2 cellular contexts compared by ENCODE assay signal in genomic region chr11:132115454-132115853, GRCh38.
TF ChIP-seq lines count a peak whose summit lies in the region.

No MANE protein-coding gene starts in this region.

TF ChIP-seq in IMR-90, 13 proteins besides CTCF, POLR2A, EP300 and RAD21 (continued from another document):
- peak; percentile 58 for TF ChIP-seq NFE2L2 (IDR thresholded peaks at IDR 0.05; ENCODE audit: low read depth, low read length)
- no peak for TF ChIP-seq SMC3 (IDR thresholded peaks at IDR 0.05; ENCODE audit: low read depth, low read length)
- no peak for TF ChIP-seq BHLHE40 (IDR thresholded peaks at IDR 0.05; ENCODE audit: low read depth, low read length)
- TF ChIP-seq FOS (IDR thresholded peaks at IDR 0.05; ENCODE audit: low read depth, low read length): 0 out of 2 replicates have a peak, but pooled peaks have one; percentile 17
- peak; percentile 60 for TF ChIP-seq MAFK (IDR thresholded peaks at IDR 0.05; ENCODE audit: low read depth, low read length)
- no peak for TF ChIP-seq RCOR1 (IDR thresholded peaks at IDR 0.05; ENCODE audit: insufficient replicate concordance, low read length)
- TF ChIP-seq USF2 (IDR thresholded peaks at IDR 0.05; ENCODE audit: low read depth, low read length): no peak

TF ChIP-seq in SK-N-SH, 30 proteins besides CTCF, POLR2A, EP300 and RAD21 (continued from another document):
- TF ChIP-seq USF2 (IDR thresholded peaks at IDR 0.05; ENCODE audit: borderline replicate concordance, low read depth, low read length) (no peak), RCOR1 (IDR thresholded peaks at IDR 0.05; ENCODE audit: low read length) (no peak)
